23 cellular contexts compared by ENCODE assay signal in the genomic region with DNA sequence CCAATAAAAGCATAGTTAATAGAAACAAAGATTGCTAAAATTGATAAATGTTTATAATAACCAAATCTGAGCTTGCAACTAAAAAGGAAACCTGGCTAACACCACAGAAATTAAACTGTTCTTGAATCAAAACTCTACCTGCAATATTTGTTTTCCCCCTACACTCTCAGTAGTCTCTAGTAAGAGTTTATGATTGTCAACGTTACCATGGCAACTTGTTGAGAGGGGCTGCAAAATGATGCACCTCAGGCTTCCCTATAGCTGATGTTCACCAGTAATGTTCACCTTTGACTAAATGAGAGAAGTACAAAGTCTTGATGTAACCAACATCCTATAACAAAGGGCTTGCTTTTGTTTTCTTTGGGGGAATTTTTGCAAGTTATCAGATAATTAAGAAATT.
"Had no signal": no experiment of that assay in that cellular context is flagged by ENCODE, and none has a peak within 500 bp of the region (broad histone marks: within the 10 kb centered on the region; RNA-seq: fewer than 3 reads in every experiment).

No MANE protein-coding gene starts in this region.

- H3K27ac ChIP-seq: colonic mucosa, epithelial cell of prostate, esophagus muscularis mucosa, foreskin keratinocyte, gastroesophageal sphincter, heart left ventricle, hepatocyte, left lung, lower lobe of right lung had no signal

- H3K4me2 ChIP-seq: hepatocyte had no signal

- H3K4me3 ChIP-seq: colonic mucosa, esophagus muscularis mucosa, gastroesophageal sphincter, heart left ventricle, hepatocyte, left lung, lower lobe of right lung, mucosa of descending colon had no signal

- H2AFZ ChIP-seq: hepatocyte had no signal

- H3K4me1 ChIP-seq: colonic mucosa, foreskin keratinocyte, left lung, lower lobe of right lung had no signal

- H3K79me2 ChIP-seq: hepatocyte had no signal

- ATAC-seq: effector memory CD8-positive, alpha-beta T cell; foreskin keratinocyte; gastroesophageal sphincter; heart left ventricle; left cardiac atrium; left lung; left ventricle myocardium superior; lower lobe of right lung; mucosa of descending colon had no signal

- H3K27me3 ChIP-seq: colonic mucosa, esophagus muscularis mucosa, foreskin keratinocyte, gastroesophageal sphincter, heart left ventricle, hepatocyte, left lung had no signal

- H3K9me3 ChIP-seq: colonic mucosa, esophagus muscularis mucosa, gastroesophageal sphincter, heart left ventricle, left lung, lower lobe of right lung, mucosa of descending colon had no signal

- DNase-seq: colonic mucosa; cortex of kidney; effector CD8-positive, alpha-beta T cell; effector memory CD8-positive, alpha-beta T cell; endodermal cell; foreskin keratinocyte; heart left ventricle; hypothalamus; left cardiac atrium; left lung; left ventricle myocardium superior; lower lobe of right lung; mesenchymal stem cell; mucosa of descending colon; naive B cell had no signal

- H3K36me3 ChIP-seq: colonic mucosa, esophagus muscularis mucosa, gastroesophageal sphincter, heart left ventricle, left lung, lower lobe of right lung had no signal

- FAIRE-seq: endometrium, frontal cortex, islet of Langerhans, keratinocyte had no signal
